ENCODE assay signal across 25 cellular contexts in genomic region chr3:54962200-54962599, GRCh38. TPM values are rescaled to one million over a fixed set of nuclear protein-coding genes. Genes with fewer than 3 reads are reported as not detected.
DNase-seq lines count a peak whose midpoint lies in the region; ATAC-seq and TF ChIP-seq lines count a peak whose summit lies in the region.
"Had no signal": no experiment of that assay in that cellular context is flagged by ENCODE, and none has a peak within 500 bp of the region (broad histone marks: within the 10 kb centered on the region; RNA-seq: fewer than 3 reads in every experiment).

No MANE protein-coding gene starts in this region.

- WGBS in IMR-90 (ENCODE audit: extremely low coverage in 2 of 2, insufficient read length in 1 of 2), 2 experiments, result no CpG with 5 or more reads among the region's 2 CpGs
- WGBS in mesendoderm (ENCODE audit: extremely low coverage, insufficient coverage, low lambda C conversion rate), result no CpG with 5 or more reads among the region's 2 CpGs

- H4K91ac ChIP-seq in IMR-90 (ENCODE audit: insufficient read depth, low read depth, low read length), result no peak overlapping the region

- no peak overlapping the region for H2AK9ac ChIP-seq in IMR-90 (replicated peaks; ENCODE audit: low read depth, low read length, poor library complexity)

- no peak overlapping the region for H2AFZ ChIP-seq in IMR-90 (replicated peaks; ENCODE audit: low read length, poor library complexity)

- dilution Hi-C loops in IMR-90 (cut with HindIII; ENCODE audit: low sequenced_read_pairs, unreplicated experiment), result no loop called here

- H3K9me1 ChIP-seq in IMR-90 (ENCODE audit: insufficient read depth, low read length), result peaks cover 24% of the 10 kb centered on the region

- H3K27ac ChIP-seq in IMR-90 (ENCODE audit: insufficient read depth, low read length) (no peak overlapping the region), mesendoderm (ENCODE audit: low read depth, low read length) (no peak overlapping the region)
- H3K27ac ChIP-seq: BLaER1, HL-60 had no signal

- H2BK120ac ChIP-seq in IMR-90 (ENCODE audit: low read depth, low read length) (0 out of 2 replicates have a peak overlapping the region, but pooled peaks have one; percentile 29), mesendoderm (ENCODE audit: low read depth, low read length) (no peak overlapping the region)

- no peak for TF ChIP-seq CTCF in IMR-90 (conservative IDR thresholded peaks at IDR 0.05; ENCODE audit: low read depth, low read length)
- TF ChIP-seq CTCF in epithelial cell of esophagus (IDR thresholded peaks at IDR 0.05; ENCODE audit: insufficient read depth, low read depth, low read length, missing control alignments), result no peak

- H3K79me1 ChIP-seq in IMR-90 (ENCODE audit: low read depth in 1 of 2, low read length in 2 of 2) (no peaks in the 10 kb centered on the region; a peak in 1 of 4 replicates), mesendoderm (ENCODE audit: low read length) (no peaks in the 10 kb centered on the region)

- H3K4me2 ChIP-seq in IMR-90 (ENCODE audit: low read depth, low read length) (no peak overlapping the region), mesendoderm (ENCODE audit: low read length) (no peak overlapping the region)
- H3K4me2 ChIP-seq: BLaER1 had no signal

- H2BK5ac ChIP-seq in IMR-90 (ENCODE audit: low read depth, low read length, poor library complexity, severe bottlenecking) (no peak overlapping the region), mesendoderm (ENCODE audit: low read length) (peak overlapping the region; percentile 6)

- ATAC-seq in IMR-90 (ENCODE audit: low read depth) (no peak), SK-N-SH treated with all-trans-retinoic acid at 6 μM for 48 hours (no peak)
- ATAC-seq: GM12878, HCT116 had no signal

- no peak overlapping the region for H2BK20ac ChIP-seq in IMR-90 (ENCODE audit: low read depth, low read length)

- H3K14ac ChIP-seq in IMR-90 (replicated peaks; ENCODE audit: low read depth, low read length), result no peak overlapping the region

- H4K5ac ChIP-seq in IMR-90 (ENCODE audit: low read depth, low read length) (peak overlapping the region; percentile 52; the same call in 1 of the 2 replicates), mesendoderm (ENCODE audit: low read length) (no peak overlapping the region)

- H3K56ac ChIP-seq in IMR-90 (ENCODE audit: extremely low read depth, insufficient read depth, low read length), result no peak overlapping the region
- H3K56ac ChIP-seq in mesendoderm (ENCODE audit: low read length), result no peak overlapping the region

- H3K79me2 ChIP-seq in mesendoderm (ENCODE audit: control insufficient read depth, insufficient read depth, low read length), result no peaks in the 10 kb centered on the region

- in situ Hi-C loops in IMR-90 (cut with MboI; ENCODE audit: low sequenced_read_pairs), result no loop called here

- TF ChIP-seq POLR2A in IMR-90 (IDR thresholded peaks at IDR 0.05; ENCODE audit: low read depth, low read length), result no peak

- POLR2A ChIA-PET in IMR-90 (lab: Charles Lee; ENCODE audit: unreplicated experiment), result interaction anchor here (0.7 kb wide), 1 partner anchor 290 kb away, joined by 4 read pairs; no protein-coding TSS in a partner anchor

- H2AK5ac ChIP-seq in IMR-90 (ENCODE audit: low read depth, low read length) (no peak overlapping the region), mesendoderm (ENCODE audit: low read length) (no peak overlapping the region)

- TF ChIP-seq RAD21 in IMR-90 (IDR thresholded peaks at IDR 0.05; ENCODE audit: low read length), result no peak

- DNase-seq in IMR-90, result no peak
- peak; percentile 44 for DNase-seq in adipocyte (ENCODE audit: low read depth)
- DNase-seq in epithelial cell of esophagus (ENCODE audit: low read depth), result peak; percentile 68
- no peak for DNase-seq in mesendoderm
- DNase-seq in D341Med (ENCODE audit: low spot score), result no peak
- no peak for DNase-seq in KG1 (lab: John Stamatoyannopoulos, UW)
- DNase-seq: 8988T; CD4-positive, alpha-beta memory T cell; DMS 273 treated with DMSO at 0.1 percent for 48 hours; DMS53; DND-41; EL; GOT3; H7; HFFc6 had no signal

- H2BK15ac ChIP-seq in IMR-90 (ENCODE audit: low read depth, low read length) (peak overlapping the region; percentile 31; the same call in 1 of the 3 replicates), mesendoderm (replicated peaks; ENCODE audit: low read depth) (no peak overlapping the region)

- H3K9me3 ChIP-seq in IMR-90 (ENCODE audit: control insufficient read depth, insufficient read depth, low read length), result no peaks in the 10 kb centered on the region
- no peaks in the 10 kb centered on the region for H3K9me3 ChIP-seq in adipocyte (ENCODE audit: control insufficient read depth, low read length)
- H3K9me3 ChIP-seq: BLaER1 had no signal

- no peaks in the 10 kb centered on the region for H4K20me1 ChIP-seq in IMR-90 (ENCODE audit: insufficient read depth, low read length)
- H4K20me1 ChIP-seq: BLaER1 had no signal

- H3K4me3 ChIP-seq in IMR-90 (ENCODE audit: insufficient read depth, low read depth, low read length) (no peak overlapping the region), adipocyte (ENCODE audit: low read length) (no peak overlapping the region), epithelial cell of esophagus (ENCODE audit: low read length) (no peak overlapping the region), mesendoderm (ENCODE audit: low read length) (no peak overlapping the region)
- H3K4me3 ChIP-seq: BLaER1, GM12878 had no signal

- intact Hi-C loops in IMR-90 (cut with micrococcal nuclease), result loop anchor here (2.0 kb wide), 1 partner anchor 57 kb away; no protein-coding TSS in a partner anchor

- BruUV-seq in IMR-90 (replicated peaks; lab: Mats Ljungman, UMichigan), result no TSS peak

- H3K4me1 ChIP-seq in IMR-90 (ENCODE audit: control insufficient read depth, insufficient read depth, low read length) (peaks cover 13% of the 10 kb centered on the region), adipocyte (ENCODE audit: control insufficient read depth, insufficient read depth, low read length) (no peaks in the 10 kb centered on the region), mesendoderm (ENCODE audit: control insufficient read depth, low read depth, low read length) (peaks cover 6% of the 10 kb centered on the region)

- H3K4ac ChIP-seq in IMR-90 (ENCODE audit: low read depth, low read length) (peak overlapping the region; percentile 25; the same call in 1 of the 2 replicates), mesendoderm (ENCODE audit: low read depth, low read length) (no peak overlapping the region)

- CTCF ChIA-PET in IMR-90 (lab: Yijun Ruan, JAX), result interaction anchor here (0.7 kb wide), 1 partner anchor 208 kb away, joined by 3 read pairs; no protein-coding TSS in a partner anchor

- H4K8ac ChIP-seq in IMR-90 (ENCODE audit: low read depth in 2 of 2, low read length in 2 of 2), result no peak overlapping the region
- no peak overlapping the region for H4K8ac ChIP-seq in mesendoderm (ENCODE audit: low read depth, low read length)

- H3K23ac ChIP-seq in IMR-90 (ENCODE audit: low read depth, low read length) (no peak overlapping the region), mesendoderm (ENCODE audit: low read length) (no peak overlapping the region)

- H3K18ac ChIP-seq in IMR-90 (ENCODE audit: low read depth, low read length) (no peak overlapping the region), mesendoderm (ENCODE audit: low read length) (no peak overlapping the region)

- H3K9ac ChIP-seq in IMR-90 (ENCODE audit: low read depth, low read length) (no peak overlapping the region), adipocyte (ENCODE audit: low read length) (no peak overlapping the region), mesendoderm (ENCODE audit: low read length) (no peak overlapping the region)
- H3K9ac ChIP-seq: BLaER1 had no signal

- no peaks in the 10 kb centered on the region for H3K36me3 ChIP-seq in IMR-90 (ENCODE audit: control insufficient read depth, insufficient read depth, low read length)
- no peaks in the 10 kb centered on the region for H3K36me3 ChIP-seq in adipocyte (ENCODE audit: control insufficient read depth, insufficient read depth, low read length, severe bottlenecking)
- no peaks in the 10 kb centered on the region for H3K36me3 ChIP-seq in mesendoderm (ENCODE audit: control insufficient read depth, insufficient read depth, low read length)
- H3K36me3 ChIP-seq: BLaER1 had no signal

- no peaks in the 10 kb centered on the region for H3K27me3 ChIP-seq in IMR-90 (ENCODE audit: control insufficient read depth, insufficient read depth, low read length)
- no peaks in the 10 kb centered on the region for H3K27me3 ChIP-seq in adipocyte (replicated peaks; ENCODE audit: control insufficient read depth, insufficient read depth, low read length)
- no peaks in the 10 kb centered on the region for H3K27me3 ChIP-seq in mesendoderm (ENCODE audit: insufficient read depth, low read length, poor library complexity)
- H3K27me3 ChIP-seq: BLaER1 had no signal

TF ChIP-seq in IMR-90, 13 proteins besides CTCF, POLR2A, EP300 and RAD21:
- TF ChIP-seq RFX5 (IDR thresholded peaks at IDR 0.05; ENCODE audit: low read depth, low read length), result no peak
- no peak for TF ChIP-seq ELK1 (IDR thresholded peaks at IDR 0.05; ENCODE audit: borderline replicate concordance, low read depth, low read length)

TF ChIP-seq in SK-N-SH treated with all-trans-retinoic acid at 6 μM for 48 hours, 23 proteins besides CTCF, POLR2A, EP300 and RAD21 (continues in another document):
- TF ChIP-seq ESRRG (CRISPR knock-in tag; IDR thresholded peaks at IDR 0.05), result no peak
- TF ChIP-seq RARB (CRISPR knock-in tag; IDR thresholded peaks at IDR 0.05), result no peak
- TF ChIP-seq CSDC2 (CRISPR knock-in tag; IDR thresholded peaks at IDR 0.05), result no peak
- TF ChIP-seq BACH2 (CRISPR knock-in tag; IDR thresholded peaks at IDR 0.05; ENCODE audit: borderline replicate concordance), result no peak
- no peak for TF ChIP-seq ZC3H10 (CRISPR knock-in tag; IDR thresholded peaks at IDR 0.05)
- TF ChIP-seq GLIS3 (CRISPR knock-in tag; IDR thresholded peaks at IDR 0.05), result no peak
- TF ChIP-seq ARNTL (CRISPR knock-in tag; IDR thresholded peaks at IDR 0.05; ENCODE audit: borderline replicate concordance, low read depth), result no peak
- no peak for TF ChIP-seq ZNF70 (CRISPR knock-in tag; IDR thresholded peaks at IDR 0.05)
- no peak for TF ChIP-seq TOX (CRISPR knock-in tag; IDR thresholded peaks at IDR 0.05; ENCODE audit: borderline replicate concordance)

RNA-seq across cellular contexts. Expression of gene LRTM1, which starts 34.3 kb away (rescaled TPM):
- total RNA-seq in IMR-90 (2012; rRNA removed), result not detected in 2 replicates
- not detected in 2 replicates for polyA plus RNA-seq in IMR-90 (2012; rRNA removed)
- not detected in 2 replicates for polyA plus RNA-seq in IMR-90 (2012; cell fraction: cytosol; rRNA removed)
- 0.06 TPM in 1 of 2 replicates, not detected in the other for polyA plus RNA-seq in IMR-90 (2012; cell fraction: nucleus; rRNA removed; ENCODE audit: low replicate concordance)
- not detected for polyA plus RNA-seq in mesendoderm (2013, experiment 1 of 2)
- polyA plus RNA-seq in mesendoderm (2013, experiment 2 of 2), result not detected
- total RNA-seq: A673; CD4-positive, alpha-beta memory T cell; G401; GM12878; H7; HFFc6; HT1080 had no signal
- polyA plus RNA-seq: AG04450; CD14-positive monocyte; CD4-positive, alpha-beta memory T cell had no signal

Comparison
In these comparisons a context has a peak if more than half of its experiments do, and no peak if none do; other contexts are left out.
1. DNase-seq: peak in adipocyte (single experiment) and epithelial cell of esophagus (single experiment); none in IMR-90 (single experiment), mesendoderm (single experiment), D341Med (single experiment) and KG1 (single experiment).